Comparison of ENCODE assay signal across 9 cellular contexts in genomic region chr4:124712417-124713212, GRCh38. TPM values are rescaled to one million over a fixed set of nuclear protein-coding genes. Genes with fewer than 3 reads are reported as not detected.
DNase-seq lines count a peak whose midpoint lies in the region; ATAC-seq and TF ChIP-seq lines count a peak whose summit lies in the region.
"Had no signal": no experiment of that assay in that cellular context is flagged by ENCODE, and none has a peak within 500 bp of the region (broad histone marks: within the 10 kb centered on the region; RNA-seq: fewer than 3 reads in every experiment).

Gene ANKRD50 (minus strand): TSS chr4:124712732. CDS start chr4:124710511, 2,221 bp downstream.

- no peak for TF ChIP-seq CTCF in C4-2B (conservative IDR thresholded peaks at IDR 0.05)
- no peak for TF ChIP-seq CTCF in lower lobe of right lung (IDR thresholded peaks at IDR 0.05)

- DNase-seq in NCI-H526 (lab: John Stamatoyannopoulos, UW), result peak; percentile 82 to 95
- DNase-seq in activated CD4-positive, alpha-beta memory T cell treated with anti-CD3 and anti-CD28 coated beads for 36 hours, result peak; percentile 62
- DNase-seq in effector CD4-positive, alpha-beta T cell, result peak; percentile 38
- peak; percentile 92 for DNase-seq in lower lobe of right lung
- peak; percentile 28 to 42 for DNase-seq in stimulated activated CD4-positive, alpha-beta T cell treated with anti-CD3 and anti-CD28 coated beads, Interleukin-4, amount 100 ng/mL, for 48 hours (ENCODE audit: low read depth in 2 of 2)

- H3K4me3 Mint-ChIP-seq in activated CD4-positive, alpha-beta memory T cell treated with anti-CD3 and anti-CD28 coated beads for 36 hours, result peak within 1 kb of the TSS; percentile 80
- H3K4me3 Mint-ChIP-seq: dendritic cell treated with granulocyte-macrophage colony-stimulating factor and Interleukin-4, amounts not matched to agents 40 ng/mL and 50 ng/mL, for 4 days had no signal

- peaks cover 25% of the 10 kb centered on the region for H3K4me1 ChIP-seq in lower lobe of right lung

- CTCF ChIA-PET in activated CD4-positive, alpha-beta memory T cell treated with anti-CD3 and anti-CD28 coated beads for 36 hours (lab: Charles Lee), result no interaction called here

- H3K27me3 Mint-ChIP-seq in activated CD4-positive, alpha-beta memory T cell treated with anti-CD3 and anti-CD28 coated beads for 36 hours, result peaks cover 8% of the 10 kb centered on the region
- H3K27me3 Mint-ChIP-seq: dendritic cell treated with granulocyte-macrophage colony-stimulating factor and Interleukin-4, amounts not matched to agents 40 ng/mL and 50 ng/mL, for 4 days had no signal

- intact Hi-C loops in activated CD4-positive, alpha-beta memory T cell treated with anti-CD3 and anti-CD28 coated beads for 36 hours (cut with micrococcal nuclease), result no loop called here
- intact Hi-C loops in lower lobe of right lung (cut with DNase I), result no loop called here

- POLR2A ChIA-PET in activated CD4-positive, alpha-beta memory T cell treated with anti-CD3 and anti-CD28 coated beads for 36 hours (lab: Charles Lee), result no interaction called here

- no peaks in the 10 kb centered on the region for H3K36me3 Mint-ChIP-seq in activated CD4-positive, alpha-beta memory T cell treated with anti-CD3 and anti-CD28 coated beads for 36 hours

- peaks cover 5% of the 10 kb centered on the region for H3K4me1 Mint-ChIP-seq in activated CD4-positive, alpha-beta memory T cell treated with anti-CD3 and anti-CD28 coated beads for 36 hours (ENCODE audit: low read depth)

- no peak within 1 kb of the TSS for H3K27ac Mint-ChIP-seq in activated CD4-positive, alpha-beta memory T cell treated with anti-CD3 and anti-CD28 coated beads for 36 hours
- H3K27ac Mint-ChIP-seq: dendritic cell treated with granulocyte-macrophage colony-stimulating factor and Interleukin-4, amounts not matched to agents 40 ng/mL and 50 ng/mL, for 4 days had no signal

- no peaks in the 10 kb centered on the region for H3K9me3 Mint-ChIP-seq in activated CD4-positive, alpha-beta memory T cell treated with anti-CD3 and anti-CD28 coated beads for 36 hours
- H3K9me3 Mint-ChIP-seq: dendritic cell treated with granulocyte-macrophage colony-stimulating factor and Interleukin-4, amounts not matched to agents 40 ng/mL and 50 ng/mL, for 4 days had no signal

- no peaks in the 10 kb centered on the region for H3K27me3 ChIP-seq in lower lobe of right lung (ENCODE audit: low read depth)

- H3K9me3 ChIP-seq in lower lobe of right lung, result no peaks in the 10 kb centered on the region

- ATAC-seq in GM19351 (IDR thresholded peaks at IDR 0.05; ENCODE audit: unreplicated experiment), result peak; percentile 63
- ATAC-seq in HG03469 (IDR thresholded peaks at IDR 0.05; ENCODE audit: unreplicated experiment), result peak; percentile 45
- peak; percentile 91 to 93 for ATAC-seq in lower lobe of right lung

- H3K4me3 ChIP-seq in lower lobe of right lung, result peak within 1 kb of the TSS; percentile 85

- H3K27ac ChIP-seq in C4-2B (peak within 1 kb of the TSS; percentile 92), lower lobe of right lung (peak within 1 kb of the TSS; percentile 93)

- no peaks in the 10 kb centered on the region for H3K36me3 ChIP-seq in lower lobe of right lung

RNA-seq across cellular contexts. Expression of gene ANKRD50, which starts in this region (rescaled TPM):
- under 1 TPM; 0.36 to 0.43 TPM for total RNA-seq in activated CD4-positive, alpha-beta memory T cell treated with anti-CD3 and anti-CD28 coated beads for 36 hours
- 22.5 TPM for total RNA-seq in lower lobe of right lung

Comparison
In these comparisons a context has a peak if more than half of its experiments do, and no peak if none do; other contexts are left out.
1. Peak in every context shown above with its lines: DNase-seq, ATAC-seq, H3K4me3 ChIP-seq and H3K27ac ChIP-seq.
2. RNA of gene ANKRD50 (total RNA-seq): 22.5 TPM in lower lobe of right lung (single experiment); 0.36 to 0.43 TPM in activated CD4-positive, alpha-beta memory T cell treated with anti-CD3 and anti-CD28 coated beads for 36 hours; every median in the first group is over 10 times any median in the second.
3. Peak in DNase-seq in activated CD4-positive, alpha-beta memory T cell treated with anti-CD3 and anti-CD28 coated beads for 36 hours; RNA of the gene not detected or under 1 TPM.
4. DNase-seq: peak in every context shown above with its lines; median percentile 92 in lower lobe of right lung; 88 in NCI-H526; 62 in activated CD4-positive, alpha-beta memory T cell treated with anti-CD3 and anti-CD28 coated beads for 36 hours; 38 in effector CD4-positive, alpha-beta T cell; 35 in stimulated activated CD4-positive, alpha-beta T cell treated with anti-CD3 and anti-CD28 coated beads, Interleukin-4, amount 100 ng/mL, for 48 hours.